In genomic region chr14:41016213-41016612, GRCh38 we compare ENCODE assay signal across 17 cellular contexts.
DNase-seq lines count a peak whose midpoint lies in the region; ATAC-seq and TF ChIP-seq lines count a peak whose summit lies in the region.
"Had no signal": no experiment of that assay in that cellular context is flagged by ENCODE, and none has a peak within 500 bp of the region (broad histone marks: within the 10 kb centered on the region; RNA-seq: fewer than 3 reads in every experiment).

No MANE protein-coding gene starts in this region.

- no peak for ATAC-seq in esophagus mucosa
- no peak for ATAC-seq in GM19455 (IDR thresholded peaks at IDR 0.05; ENCODE audit: unreplicated experiment)
- ATAC-seq: A549 had no signal

- no peak overlapping the region for H3K27ac ChIP-seq in hepatocyte
- H3K27ac ChIP-seq: 22Rv1, A549, C4-2B had no signal

- no peaks in the 10 kb centered on the region for H3K9me2 ChIP-seq in hepatocyte (replicated peaks; ENCODE audit: insufficient read depth)

- no peaks in the 10 kb centered on the region for H4K20me1 ChIP-seq in hepatocyte (ENCODE audit: insufficient read depth, poor library complexity, severe bottlenecking)

- H3K27me3 ChIP-seq in NT2/D1 (ENCODE audit: insufficient read depth, insufficient read length) (no peaks in the 10 kb centered on the region), hepatocyte (no peaks in the 10 kb centered on the region)

- peak overlapping the region; percentile 41 for H3K4me2 ChIP-seq in hepatocyte
- H3K4me2 ChIP-seq: A549 had no signal

- DNase-seq in ELF-1 (ENCODE audit: low read depth, low spot score): peak; percentile 12
- DNase-seq in NT2/D1 (ENCODE audit: low read depth, low spot score): peak; percentile 6
- DNase-seq in hepatocyte (ENCODE audit: low spot score): no peak
- DNase-seq in left kidney (ENCODE audit: low read depth, low spot score): peak; percentile 29
- DNase-seq in DMS79 treated with DMSO at 0.1 percent for 48 hours (lab: John Stamatoyannopoulos, UW): no peak
- DNase-seq in activated CD4-positive, alpha-beta T cell treated with anti-CD3 and anti-CD28 coated beads, Interleukin-2, amount 50 U/mL, for 1 hour: no peak
- DNase-seq: AML-193; CD4-positive, alpha-beta T cell; GF-D8; IMR-90 had no signal

- no peaks in the 10 kb centered on the region for H3K36me3 ChIP-seq in NT2/D1 (ENCODE audit: insufficient read depth, insufficient read length, low read length)
- no peaks in the 10 kb centered on the region for H3K36me3 ChIP-seq in hepatocyte (replicated peaks; ENCODE audit: insufficient read depth, low read depth)
- H3K36me3 ChIP-seq: HAP-1 had no signal

- H3K79me2 ChIP-seq in hepatocyte: no peaks in the 10 kb centered on the region

- H3K4me3 ChIP-seq in NT2/D1 (ENCODE audit: insufficient read length, low read depth): no peak overlapping the region
- no peak overlapping the region for H3K4me3 ChIP-seq in hepatocyte
- H3K4me3 ChIP-seq: A549, HAP-1 had no signal

- TF ChIP-seq CTCF in hepatocyte (IDR thresholded peaks at IDR 0.05; ENCODE audit: poor library complexity): no peak

- WGBS in hepatocyte (ENCODE audit: low lambda C conversion rate, missing lambda C conversion rate): 23% methylated on average over 4 of the region's 4 CpGs

- no peak overlapping the region for H3K9ac ChIP-seq in NT2/D1 (ENCODE audit: insufficient read length, low read depth)

- no peaks in the 10 kb centered on the region for H3K9me3 ChIP-seq in NT2/D1 (ENCODE audit: insufficient read depth, low read length)
- no peaks in the 10 kb centered on the region for H3K9me3 ChIP-seq in hepatocyte (ENCODE audit: low read depth)
- H3K9me3 ChIP-seq: A549, Caco-2, HAP-1 had no signal

- H2AFZ ChIP-seq in hepatocyte: no peak overlapping the region

- H3K4me1 ChIP-seq in NT2/D1 (ENCODE audit: insufficient read depth, insufficient read length) (no peaks in the 10 kb centered on the region), hepatocyte (ENCODE audit: insufficient read depth) (no peaks in the 10 kb centered on the region)
- H3K4me1 ChIP-seq: A549, Caco-2, HAP-1 had no signal

Comparison
In these comparisons a context has a peak if more than half of its experiments do, and no peak if none do; other contexts are left out.
1. DNase-seq: peak in ELF-1 (single experiment), NT2/D1 (single experiment) and left kidney (single experiment); none in hepatocyte (single experiment), DMS79 treated with DMSO at 0.1 percent for 48 hours (single experiment) and activated CD4-positive, alpha-beta T cell treated with anti-CD3 and anti-CD28 coated beads, Interleukin-2, amount 50 U/mL, for 1 hour (single experiment).